1 cellular context compared by ENCODE assay signal in the genomic region with DNA sequence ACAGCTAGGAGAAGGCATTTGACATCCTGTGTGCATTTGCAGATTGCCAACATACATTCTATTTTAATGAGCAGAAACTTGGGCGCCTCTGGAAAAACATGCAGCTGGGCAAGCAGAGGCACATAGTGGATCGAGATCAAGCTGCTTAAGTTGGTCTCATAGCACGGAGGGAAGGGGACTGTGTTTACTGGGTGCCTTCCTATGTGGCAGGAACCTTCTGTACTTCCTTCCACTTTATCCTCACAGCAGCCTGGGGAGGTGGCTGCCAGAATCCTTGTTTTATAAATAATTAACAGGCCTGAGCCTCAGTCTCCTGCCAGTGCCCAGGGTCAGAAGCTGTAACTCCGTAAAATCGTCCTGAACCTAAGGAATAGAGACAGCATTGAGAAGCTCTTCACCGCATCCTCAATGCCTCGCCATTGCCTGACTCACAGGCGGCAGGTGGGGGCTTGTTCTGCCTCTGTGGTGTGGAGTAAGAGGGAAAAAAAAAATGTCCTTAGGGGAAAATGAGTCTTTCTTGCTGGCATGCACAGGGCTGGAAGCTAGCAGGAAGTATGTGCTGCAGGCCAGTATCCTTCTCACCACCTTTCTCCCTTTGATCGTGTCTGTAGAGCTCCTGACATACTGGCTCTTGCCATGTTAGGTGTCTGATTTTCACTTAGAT.
TF ChIP-seq lines count a peak whose summit lies in the region.

No MANE protein-coding gene starts in this region.

TF ChIP-seq in HepG2, 621 proteins besides CTCF, POLR2A, EP300 and RAD21:
- TF ChIP-seq HNRNPL (IDR thresholded peaks at IDR 0.05; ENCODE audit: low read depth, low read length) = no peak
- no peak for TF ChIP-seq ATF7 (IDR thresholded peaks at IDR 0.05)
- TF ChIP-seq ATF7 (CRISPR knock-in tag; IDR thresholded peaks at IDR 0.05) = no peak
- no peak for TF ChIP-seq ZNF672 (CRISPR knock-in tag; IDR thresholded peaks at IDR 0.05)
- no peak for TF ChIP-seq ZSCAN20 (CRISPR knock-in tag; IDR thresholded peaks at IDR 0.05; ENCODE audit: borderline replicate concordance)
- TF ChIP-seq, protein P1, sequence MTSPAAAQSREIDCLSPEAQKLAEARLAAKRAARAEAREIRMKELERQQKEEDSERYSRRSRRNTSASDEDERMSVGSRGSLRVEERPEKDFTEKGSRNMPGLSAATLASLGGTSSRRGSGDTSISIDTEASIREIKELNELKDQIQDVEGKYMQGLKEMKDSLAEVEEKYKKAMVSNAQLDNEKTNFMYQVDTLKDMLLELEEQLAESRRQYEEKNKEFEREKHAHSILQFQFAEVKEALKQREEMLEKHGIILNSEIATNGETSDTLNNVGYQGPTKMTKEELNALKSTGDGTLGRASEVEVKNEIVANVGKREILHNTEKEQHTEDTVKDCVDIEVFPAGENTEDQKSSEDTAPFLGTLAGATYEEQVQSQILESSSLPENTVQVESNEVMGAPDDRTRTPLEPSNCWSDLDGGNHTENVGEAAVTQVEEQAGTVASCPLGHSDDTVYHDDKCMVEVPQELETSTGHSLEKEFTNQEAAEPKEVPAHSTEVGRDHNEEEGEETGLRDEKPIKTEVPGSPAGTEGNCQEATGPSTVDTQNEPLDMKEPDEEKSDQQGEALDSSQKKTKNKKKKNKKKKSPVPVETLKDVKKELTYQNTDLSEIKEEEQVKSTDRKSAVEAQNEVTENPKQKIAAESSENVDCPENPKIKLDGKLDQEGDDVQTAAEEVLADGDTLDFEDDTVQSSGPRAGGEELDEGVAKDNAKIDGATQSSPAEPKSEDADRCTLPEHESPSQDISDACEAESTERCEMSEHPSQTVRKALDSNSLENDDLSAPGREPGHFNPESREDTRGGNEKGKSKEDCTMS (CRISPR knock-in tag; conservative IDR thresholded peaks at IDR 0.05) = no peak
- no peak for TF ChIP-seq ZNF747 (CRISPR knock-in tag; IDR thresholded peaks at IDR 0.05; ENCODE audit: borderline replicate concordance)
- no peak for TF ChIP-seq CBX1 (IDR thresholded peaks at IDR 0.05; ENCODE audit: low read depth)
- no peak for TF ChIP-seq ZNF354B (CRISPR knock-in tag; IDR thresholded peaks at IDR 0.05)
- TF ChIP-seq, protein P2, sequence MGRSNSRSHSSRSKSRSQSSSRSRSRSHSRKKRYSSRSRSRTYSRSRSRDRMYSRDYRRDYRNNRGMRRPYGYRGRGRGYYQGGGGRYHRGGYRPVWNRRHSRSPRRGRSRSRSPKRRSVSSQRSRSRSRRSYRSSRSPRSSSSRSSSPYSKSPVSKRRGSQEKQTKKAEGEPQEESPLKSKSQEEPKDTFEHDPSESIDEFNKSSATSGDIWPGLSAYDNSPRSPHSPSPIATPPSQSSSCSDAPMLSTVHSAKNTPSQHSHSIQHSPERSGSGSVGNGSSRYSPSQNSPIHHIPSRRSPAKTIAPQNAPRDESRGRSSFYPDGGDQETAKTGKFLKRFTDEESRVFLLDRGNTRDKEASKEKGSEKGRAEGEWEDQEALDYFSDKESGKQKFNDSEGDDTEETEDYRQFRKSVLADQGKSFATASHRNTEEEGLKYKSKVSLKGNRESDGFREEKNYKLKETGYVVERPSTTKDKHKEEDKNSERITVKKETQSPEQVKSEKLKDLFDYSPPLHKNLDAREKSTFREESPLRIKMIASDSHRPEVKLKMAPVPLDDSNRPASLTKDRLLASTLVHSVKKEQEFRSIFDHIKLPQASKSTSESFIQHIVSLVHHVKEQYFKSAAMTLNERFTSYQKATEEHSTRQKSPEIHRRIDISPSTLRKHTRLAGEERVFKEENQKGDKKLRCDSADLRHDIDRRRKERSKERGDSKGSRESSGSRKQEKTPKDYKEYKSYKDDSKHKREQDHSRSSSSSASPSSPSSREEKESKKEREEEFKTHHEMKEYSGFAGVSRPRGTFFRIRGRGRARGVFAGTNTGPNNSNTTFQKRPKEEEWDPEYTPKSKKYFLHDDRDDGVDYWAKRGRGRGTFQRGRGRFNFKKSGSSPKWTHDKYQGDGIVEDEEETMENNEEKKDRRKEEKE (IDR thresholded peaks at IDR 0.05) = no peak
- TF ChIP-seq ZNF136 (CRISPR knock-in tag; IDR thresholded peaks at IDR 0.05; ENCODE audit: low read depth) = no peak
- no peak for TF ChIP-seq REXO4 (CRISPR knock-in tag; IDR thresholded peaks at IDR 0.05; ENCODE audit: borderline replicate concordance)
- TF ChIP-seq, protein P3, sequence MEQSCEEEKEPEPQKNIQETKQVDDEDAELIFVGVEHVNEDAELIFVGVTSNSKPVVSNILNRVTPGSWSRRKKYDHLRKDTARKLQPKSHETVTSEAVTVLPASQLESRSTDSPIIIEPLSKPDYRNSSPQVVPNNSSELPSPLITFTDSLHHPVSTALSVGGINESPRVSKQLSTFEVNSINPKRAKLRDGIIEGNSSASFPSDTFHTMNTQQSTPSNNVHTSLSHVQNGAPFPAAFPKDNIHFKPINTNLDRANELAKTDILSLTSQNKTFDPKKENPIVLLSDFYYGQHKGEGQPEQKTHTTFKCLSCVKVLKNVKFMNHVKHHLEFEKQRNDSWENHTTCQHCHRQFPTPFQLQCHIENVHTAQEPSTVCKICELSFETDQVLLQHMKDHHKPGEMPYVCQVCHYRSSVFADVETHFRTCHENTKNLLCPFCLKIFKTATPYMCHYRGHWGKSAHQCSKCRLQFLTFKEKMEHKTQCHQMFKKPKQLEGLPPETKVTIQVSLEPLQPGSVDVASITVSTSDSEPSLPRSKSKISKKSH (CRISPR knock-in tag; IDR thresholded peaks at IDR 0.05; ENCODE audit: borderline replicate concordance) = no peak
- no peak for TF ChIP-seq ZNF160 (CRISPR knock-in tag; IDR thresholded peaks at IDR 0.05)
- TF ChIP-seq, protein P4, sequence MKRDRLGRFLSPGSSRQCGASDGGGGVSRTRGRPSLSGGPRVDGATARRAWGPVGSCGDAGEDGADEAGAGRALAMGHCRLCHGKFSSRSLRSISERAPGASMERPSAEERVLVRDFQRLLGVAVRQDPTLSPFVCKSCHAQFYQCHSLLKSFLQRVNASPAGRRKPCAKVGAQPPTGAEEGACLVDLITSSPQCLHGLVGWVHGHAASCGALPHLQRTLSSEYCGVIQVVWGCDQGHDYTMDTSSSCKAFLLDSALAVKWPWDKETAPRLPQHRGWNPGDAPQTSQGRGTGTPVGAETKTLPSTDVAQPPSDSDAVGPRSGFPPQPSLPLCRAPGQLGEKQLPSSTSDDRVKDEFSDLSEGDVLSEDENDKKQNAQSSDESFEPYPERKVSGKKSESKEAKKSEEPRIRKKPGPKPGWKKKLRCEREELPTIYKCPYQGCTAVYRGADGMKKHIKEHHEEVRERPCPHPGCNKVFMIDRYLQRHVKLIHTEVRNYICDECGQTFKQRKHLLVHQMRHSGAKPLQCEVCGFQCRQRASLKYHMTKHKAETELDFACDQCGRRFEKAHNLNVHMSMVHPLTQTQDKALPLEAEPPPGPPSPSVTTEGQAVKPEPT (CRISPR knock-in tag; IDR thresholded peaks at IDR 0.05; ENCODE audit: low read depth) = no peak
- TF ChIP-seq SALL1 (CRISPR knock-in tag; IDR thresholded peaks at IDR 0.05) = no peak
- no peak for TF ChIP-seq YY1 (IDR thresholded peaks at IDR 0.05; ENCODE audit: insufficient read depth, insufficient replicate concordance, low read depth, low read length)
- no peak for TF ChIP-seq FIP1L1 (IDR thresholded peaks at IDR 0.05; ENCODE audit: borderline replicate concordance, insufficient read depth, low read depth, low read length)
- no peak for TF ChIP-seq FOXJ3 (CRISPR knock-in tag; IDR thresholded peaks at IDR 0.05; ENCODE audit: borderline replicate concordance)
